In genomic region chr20:58297394-58297793, GRCh38 we compare ENCODE assay signal across 20 cellular contexts.
"Had no signal": no experiment of that assay in that cellular context is flagged by ENCODE, and none has a peak within 500 bp of the region (broad histone marks: within the 10 kb centered on the region; RNA-seq: fewer than 3 reads in every experiment).

No MANE protein-coding gene starts in this region.

- H3K36me3 ChIP-seq: pancreas, right lobe of liver had no signal

- H3K9me3 Mint-ChIP-seq: naive B cell; nephron; stimulated activated effector memory CD8-positive, alpha-beta T cell treated with anti-CD3 and anti-CD28 coated beads, Interleukin-12 subunit alpha, Interleukin-12 subunit beta, amount 100 ng/mL, for 72 hours; stimulated activated naive CD8-positive, alpha-beta T cell treated with anti-CD3 and anti-CD28 coated beads, Interleukin-15, Interleukin-2, amounts not matched to agents 100 ng/mL and 50 ng/mL, for 24 hours had no signal

- H3K27me3 ChIP-seq: heart right ventricle, pancreas, right lobe of liver, tibial nerve had no signal

- H3K27ac Mint-ChIP-seq: stimulated activated effector memory CD8-positive, alpha-beta T cell treated with anti-CD3 and anti-CD28 coated beads, Interleukin-12 subunit alpha, Interleukin-12 subunit beta, amount 100 ng/mL, for 72 hours; stimulated activated naive CD8-positive, alpha-beta T cell treated with anti-CD3 and anti-CD28 coated beads, Interleukin-15, Interleukin-2, amounts not matched to agents 100 ng/mL and 50 ng/mL, for 24 hours had no signal

- DNase-seq: dermis blood vessel endothelial cell; foreskin melanocyte; heart right ventricle; hypothalamus; kidney glomerular epithelial cell; mesendoderm; naive B cell; occipital lobe; pancreas; psoas muscle; retina; right lobe of liver; stimulated activated CD4-positive, alpha-beta T cell treated with anti-CD3 and anti-CD28 coated beads, Interleukin-4, amount 100 ng/mL, for 1 hour; stimulated activated CD8-positive, alpha-beta memory T cell treated with anti-CD3 and anti-CD28 coated beads, Interleukin-4, amount 100 ng/mL, for 48 hours had no signal

- H3K27ac ChIP-seq: heart right ventricle, pancreas, psoas muscle, right lobe of liver, tibial nerve had no signal

- H3K27me3 Mint-ChIP-seq: naive B cell; stimulated activated naive CD8-positive, alpha-beta T cell treated with anti-CD3 and anti-CD28 coated beads, Interleukin-15, Interleukin-2, amounts not matched to agents 100 ng/mL and 50 ng/mL, for 24 hours had no signal

- H3K4me3 ChIP-seq: heart right ventricle, pancreas, psoas muscle, right lobe of liver, tibial nerve had no signal

- H3K9me3 ChIP-seq: heart right ventricle, pancreas, psoas muscle, right lobe of liver, tibial nerve had no signal

- H3K4me3 Mint-ChIP-seq: nephron; stimulated activated effector memory CD8-positive, alpha-beta T cell treated with anti-CD3 and anti-CD28 coated beads, Interleukin-12 subunit alpha, Interleukin-12 subunit beta, amount 100 ng/mL, for 72 hours; stimulated activated naive CD8-positive, alpha-beta T cell treated with anti-CD3 and anti-CD28 coated beads, Interleukin-15, Interleukin-2, amounts not matched to agents 100 ng/mL and 50 ng/mL, for 24 hours had no signal

- H3K4me1 ChIP-seq: pancreas, psoas muscle had no signal

- FAIRE-seq: colon, islet of Langerhans, pancreas had no signal

- ATAC-seq: heart right ventricle; pancreas; psoas muscle; stimulated activated effector memory CD8-positive, alpha-beta T cell treated with anti-CD3 and anti-CD28 coated beads, Interleukin-12 subunit alpha, Interleukin-12 subunit beta, amount 100 ng/mL, for 72 hours had no signal
